Comparison of ENCODE assay signal across 1 cellular context in genomic region chr19:4234142-4234861, GRCh38.
A peak's percentile ranks its signal among the peaks of the same experiment; 100 is the strongest.
TF ChIP-seq lines count a peak whose summit lies in the region.

No MANE protein-coding gene starts in this region.

TF ChIP-seq in HepG2, 621 proteins besides CTCF, POLR2A, EP300 and RAD21 (continued from another document and continues in another):
- no peak for TF ChIP-seq AFF4 (CRISPR knock-in tag; IDR thresholded peaks at IDR 0.05)
- no peak for TF ChIP-seq CC2D1A (CRISPR knock-in tag; IDR thresholded peaks at IDR 0.05)
- no peak for TF ChIP-seq ETV6 (CRISPR knock-in tag; conservative IDR thresholded peaks at IDR 0.05)
- peak in 1 of 2 experiments; percentile 17; a peak in 1 of 4 replicates for TF ChIP-seq KLF16 (CRISPR knock-in tag; IDR thresholded peaks at IDR 0.05)
- TF ChIP-seq IRX3 (CRISPR knock-in tag; IDR thresholded peaks at IDR 0.05; ENCODE audit: borderline replicate concordance, low read depth) = no peak
- no peak for TF ChIP-seq AKAP8 (CRISPR knock-in tag; IDR thresholded peaks at IDR 0.05)
- 0 out of 2 replicates have a peak, but pooled peaks have one; percentile 19 for TF ChIP-seq RFXAP (CRISPR knock-in tag; IDR thresholded peaks at IDR 0.05; ENCODE audit: borderline replicate concordance)
- TF ChIP-seq LRRFIP1 (CRISPR knock-in tag; conservative IDR thresholded peaks at IDR 0.05) = no peak
- TF ChIP-seq ZFP37 (CRISPR knock-in tag; IDR thresholded peaks at IDR 0.05; ENCODE audit: borderline replicate concordance) = 0 out of 2 replicates have a peak, but pooled peaks have one; percentile 27
- no peak for TF ChIP-seq ZNF850 (CRISPR knock-in tag; conservative IDR thresholded peaks at IDR 0.05)
- TF ChIP-seq ZNF891 (CRISPR knock-in tag; IDR thresholded peaks at IDR 0.05) = no peak
- no peak for TF ChIP-seq TFDP1 (CRISPR knock-in tag; IDR thresholded peaks at IDR 0.05; ENCODE audit: borderline replicate concordance)
- TF ChIP-seq NFAT5 (CRISPR knock-in tag; IDR thresholded peaks at IDR 0.05) = no peak
- TF ChIP-seq SP1 (IDR thresholded peaks at IDR 0.05) = no peak
- TF ChIP-seq SP1 (CRISPR knock-in tag; IDR thresholded peaks at IDR 0.05) = no peak
- TF ChIP-seq ZNF446 (CRISPR knock-in tag; IDR thresholded peaks at IDR 0.05) = no peak
- 0 out of 2 replicates have a peak, but pooled peaks have one; percentile 8 for TF ChIP-seq GABPB1 (CRISPR knock-in tag; IDR thresholded peaks at IDR 0.05)
- TF ChIP-seq BRF2 (CRISPR knock-in tag; IDR thresholded peaks at IDR 0.05) = no peak
- TF ChIP-seq TARDBP (CRISPR knock-in tag; IDR thresholded peaks at IDR 0.05) = no peak; the same call in 1 of the 2 replicates
- no peak for TF ChIP-seq CSRNP1 (CRISPR knock-in tag; IDR thresholded peaks at IDR 0.05)
- TF ChIP-seq HNF4G (IDR thresholded peaks at IDR 0.05; ENCODE audit: borderline replicate concordance, low read depth, low read length) = no peak
- no peak; the same call in 1 of the 2 replicates for TF ChIP-seq HNF4G (CRISPR knock-in tag; IDR thresholded peaks at IDR 0.05; ENCODE audit: borderline replicate concordance, low read depth)
- TF ChIP-seq ONECUT2 (CRISPR knock-in tag; IDR thresholded peaks at IDR 0.05) = no peak
- no peak for TF ChIP-seq ZBTB21 (CRISPR knock-in tag; IDR thresholded peaks at IDR 0.05)
- TF ChIP-seq NFRKB (IDR thresholded peaks at IDR 0.05) = no peak
- TF ChIP-seq KDM6A (CRISPR knock-in tag; IDR thresholded peaks at IDR 0.05; ENCODE audit: low read depth) = peak; percentile 47; the same call in 1 of the 2 replicates
- no peak for TF ChIP-seq CREBL2 (CRISPR knock-in tag; IDR thresholded peaks at IDR 0.05; ENCODE audit: borderline replicate concordance)
- no peak for TF ChIP-seq ZNF740 (CRISPR knock-in tag; IDR thresholded peaks at IDR 0.05)
- no peak for TF ChIP-seq CBX1 (IDR thresholded peaks at IDR 0.05; ENCODE audit: low read depth)
- TF ChIP-seq E2F2 (CRISPR knock-in tag; IDR thresholded peaks at IDR 0.05; ENCODE audit: borderline replicate concordance) = no peak
- no peak for TF ChIP-seq ZNF260 (CRISPR knock-in tag; IDR thresholded peaks at IDR 0.05; ENCODE audit: borderline replicate concordance, low read depth)
- TF ChIP-seq ZNF556 (CRISPR knock-in tag; IDR thresholded peaks at IDR 0.05; ENCODE audit: borderline replicate concordance) = peak; percentile 34; the same call in 1 of the 2 replicates
- no peak for TF ChIP-seq NCOR1 (IDR thresholded peaks at IDR 0.05; ENCODE audit: borderline replicate concordance, low read length)
- no peak for TF ChIP-seq ZNF367 (CRISPR knock-in tag; IDR thresholded peaks at IDR 0.05; ENCODE audit: borderline replicate concordance)
- TF ChIP-seq ZBTB8A (CRISPR knock-in tag; IDR thresholded peaks at IDR 0.05; ENCODE audit: borderline replicate concordance, low read depth) = no peak
- no peak for TF ChIP-seq SIX4 (CRISPR knock-in tag; IDR thresholded peaks at IDR 0.05)
- no peak; the same call in 1 of the 2 replicates for TF ChIP-seq ZSCAN12 (CRISPR knock-in tag; IDR thresholded peaks at IDR 0.05)
- TF ChIP-seq SKIL (CRISPR knock-in tag; IDR thresholded peaks at IDR 0.05; ENCODE audit: borderline replicate concordance) = no peak; the same call in 1 of the 2 replicates
- TF ChIP-seq CHCHD3 (CRISPR knock-in tag; IDR thresholded peaks at IDR 0.05) = no peak
- no peak for TF ChIP-seq KLF9 (CRISPR knock-in tag; IDR thresholded peaks at IDR 0.05; ENCODE audit: low read depth)
- TF ChIP-seq MYC (CRISPR knock-in tag; IDR thresholded peaks at IDR 0.05; ENCODE audit: borderline replicate concordance) = 0 out of 2 replicates have a peak, but pooled peaks have one; percentile 30
- no peak for TF ChIP-seq SRSF9 (IDR thresholded peaks at IDR 0.05; ENCODE audit: borderline replicate concordance, insufficient read depth, low read depth, low read length, poor library complexity, severe bottlenecking)
- no peak for TF ChIP-seq ZNF737 (CRISPR knock-in tag; IDR thresholded peaks at IDR 0.05; ENCODE audit: borderline replicate concordance)
- no peak for TF ChIP-seq ZNF253 (CRISPR knock-in tag; IDR thresholded peaks at IDR 0.05; ENCODE audit: borderline replicate concordance)
- no peak for TF ChIP-seq IRF2 (CRISPR knock-in tag; IDR thresholded peaks at IDR 0.05)
- no peak for TF ChIP-seq EZH2 (conservative IDR thresholded peaks at IDR 0.05; ENCODE audit: low read depth, low read length)
